Comparison of ENCODE assay signal across 10 cellular contexts in the genomic region with DNA sequence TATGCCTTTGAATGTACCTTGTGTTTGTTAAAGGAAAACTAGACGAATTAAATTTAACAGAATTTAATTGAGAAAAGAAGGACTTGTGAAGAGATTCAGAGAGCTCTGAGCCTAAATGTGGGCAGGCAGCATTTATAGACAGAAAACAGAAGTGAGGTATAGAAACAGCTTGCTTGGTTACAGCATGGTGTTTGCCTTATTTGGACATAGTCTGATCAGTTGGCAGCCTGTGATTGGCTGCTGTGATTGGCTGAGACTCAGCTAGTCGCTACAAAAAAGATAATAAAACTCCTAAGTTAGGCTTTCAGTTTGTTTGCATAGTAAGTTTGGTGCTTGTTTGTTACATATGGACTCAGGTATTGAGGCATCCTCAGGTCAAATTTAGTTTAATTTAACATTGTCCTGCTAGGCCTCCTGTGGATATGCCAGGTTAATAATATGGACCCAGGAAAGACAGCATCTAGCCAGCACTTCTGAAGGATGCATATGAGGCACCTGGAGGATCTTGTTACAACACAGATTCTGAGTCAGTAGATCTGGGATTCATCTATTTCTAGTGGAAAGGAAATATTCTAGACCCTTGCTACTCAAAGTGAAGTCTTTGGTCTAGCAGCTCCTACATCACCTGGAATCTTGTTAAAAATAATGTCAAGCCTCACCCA. TPM values are rescaled to one million over a fixed set of nuclear protein-coding genes. Genes with fewer than 3 reads are reported as not detected.
A peak's percentile ranks its signal among the peaks of the same experiment; 100 is the strongest.
DNase-seq lines count a peak whose midpoint lies in the region; ATAC-seq, FAIRE-seq and TF ChIP-seq lines count a peak whose summit lies in the region.
"Had no signal": no experiment of that assay in that cellular context is flagged by ENCODE, and none has a peak within 500 bp of the region (broad histone marks: within the 10 kb centered on the region; RNA-seq: fewer than 3 reads in every experiment).

No MANE protein-coding gene starts in this region.

- H3K4me3 ChIP-seq in epithelial cell of esophagus (ENCODE audit: low read length) (no peak overlapping the region), dorsolateral prefrontal cortex (no peak overlapping the region)
- H3K4me3 ChIP-seq: hepatocyte, MG63 had no signal

- no peak overlapping the region for H3K27ac ChIP-seq in dorsolateral prefrontal cortex
- H3K27ac ChIP-seq: hepatocyte had no signal

- peak; percentile 63 for FAIRE-seq in GM19239 (lab: Jason Lieb, UNC)

- peaks cover 13% of the 10 kb centered on the region in 2 donors for H3K27me3 Mint-ChIP-seq in stimulated activated naive B cell treated with anti-CD40 and anti-IgM and Interleukin-4, amounts not matched to agents 10 μg/mL and 1 μg/mL and 100 μg/mL, for 72 hours

- DNase-seq in NOMO-1 treated with DMSO at 0.1 percent for 48 hours (lab: John Stamatoyannopoulos, UW; ENCODE audit: unreplicated experiment) = peak; percentile 62
- no peak for DNase-seq in NOMO-1 treated with dmso at 0.1 percent for 144 hours (lab: John Stamatoyannopoulos, UW; ENCODE audit: unreplicated experiment)
- no peak for DNase-seq in GM19239 (ENCODE audit: insufficient read length, low spot score)
- peak; percentile 6 for DNase-seq in RPMI8226
- peak; percentile 9 for DNase-seq in epithelial cell of esophagus (ENCODE audit: low read depth)
- no peak for DNase-seq in dorsolateral prefrontal cortex
- DNase-seq in stimulated activated naive B cell treated with anti-CD40 and anti-IgM and Interleukin-4, amounts not matched to agents 10 μg/mL and 1 μg/mL and 100 μg/mL, for 72 hours = no peak
- DNase-seq in HPDE6-E6E7 (ENCODE audit: extremely low spot score) = no peak
- DNase-seq: MG63 had no signal

- H3K4me1 Mint-ChIP-seq in stimulated activated naive B cell treated with anti-CD40 and anti-IgM and Interleukin-4, amounts not matched to agents 10 μg/mL and 1 μg/mL and 100 μg/mL, for 72 hours = peaks cover 8 to 14% of the 10 kb centered on the region in 2 donors

- intact Hi-C loops in dorsolateral prefrontal cortex (cut with DNase I) = no loop called here

- H3K27ac Mint-ChIP-seq in stimulated activated naive B cell treated with anti-CD40 and anti-IgM and Interleukin-4, amounts not matched to agents 10 μg/mL and 1 μg/mL and 100 μg/mL, for 72 hours = no peak overlapping the region

- peaks cover 4 to 6% of the 10 kb centered on the region in 2 donors for H3K9me3 Mint-ChIP-seq in stimulated activated naive B cell treated with anti-CD40 and anti-IgM and Interleukin-4, amounts not matched to agents 10 μg/mL and 1 μg/mL and 100 μg/mL, for 72 hours

- ATAC-seq in stimulated activated naive B cell treated with anti-CD40 and anti-IgM and Interleukin-4, amounts not matched to agents 10 μg/mL and 1 μg/mL and 100 μg/mL, for 72 hours (replicated peaks) = no peak

- TF ChIP-seq CTCF in epithelial cell of esophagus (IDR thresholded peaks at IDR 0.05; ENCODE audit: insufficient read depth, low read depth, low read length, missing control alignments) (no peak), dorsolateral prefrontal cortex (IDR thresholded peaks at IDR 0.05 in 54 of 56, conservative IDR thresholded peaks at IDR 0.05 in 2 of 56; ENCODE audit: low read depth in 1 of 56, partially characterized antibody in 56 of 56) (no peak)

- peaks cover 0 to 9% (median 0%) of the 10 kb centered on the region in 45 donors for H3K27me3 ChIP-seq in dorsolateral prefrontal cortex
- H3K27me3 ChIP-seq: hepatocyte, MG63 had no signal

- no peaks in the 10 kb centered on the region for H3K36me3 Mint-ChIP-seq in stimulated activated naive B cell treated with anti-CD40 and anti-IgM and Interleukin-4, amounts not matched to agents 10 μg/mL and 1 μg/mL and 100 μg/mL, for 72 hours

- H3K4me3 Mint-ChIP-seq in stimulated activated naive B cell treated with anti-CD40 and anti-IgM and Interleukin-4, amounts not matched to agents 10 μg/mL and 1 μg/mL and 100 μg/mL, for 72 hours = no peak overlapping the region

RNA-seq across cellular contexts. Expression of a gene that starts 43.4 kb away (rescaled TPM):
- 10 to 100 TPM in 64 of 120 experiments, 1 to 10 TPM in 56; 3.2 to 21.5 (median 10.2) TPM for total RNA-seq in dorsolateral prefrontal cortex

Comparison
In these comparisons a context has a peak if more than half of its experiments do, and no peak if none do; other contexts are left out.
1. DNase-seq: peak in NOMO-1 treated with DMSO at 0.1 percent for 48 hours (single experiment), RPMI8226 (single experiment) and epithelial cell of esophagus (single experiment); none in NOMO-1 treated with dmso at 0.1 percent for 144 hours (single experiment), GM19239 (single experiment), dorsolateral prefrontal cortex (0 of 10), stimulated activated naive B cell treated with anti-CD40 and anti-IgM and Interleukin-4, amounts not matched to agents 10 μg/mL and 1 μg/mL and 100 μg/mL, for 72 hours (single experiment) and HPDE6-E6E7 (single experiment).